In genomic region chr17:79619196-79619595, GRCh38 we compare ENCODE assay signal across 32 cellular contexts. TPM values are rescaled to one million over a fixed set of nuclear protein-coding genes. Genes with fewer than 3 reads are reported as not detected.
DNase-seq lines count a peak whose midpoint lies in the region; ATAC-seq and TF ChIP-seq lines count a peak whose summit lies in the region.
"Had no signal": no experiment of that assay in that cellular context is flagged by ENCODE, and none has a peak within 500 bp of the region (broad histone marks: within the 10 kb centered on the region; RNA-seq: fewer than 3 reads in every experiment).

No MANE protein-coding gene starts in this region.

- H3K27ac ChIP-seq in left ventricle myocardium inferior (replicated peaks) = no peak overlapping the region
- no peak overlapping the region for H3K27ac ChIP-seq in heart right ventricle
- H3K27ac ChIP-seq in cingulate gyrus (ENCODE audit: low read depth, low read length) = peak overlapping the region; percentile 50
- H3K27ac ChIP-seq in neural cell (ENCODE audit: low read length) = peak overlapping the region; percentile 71
- no peak overlapping the region for H3K27ac ChIP-seq in effector memory CD4-positive, alpha-beta T cell (ENCODE audit: insufficient read depth, low read length, poor library complexity, severe bottlenecking)
- H3K27ac ChIP-seq: BLaER1 treated with 17β-estradiol and CSF1 and Interleukin-3, amounts not matched to agents 10 nM and 100 nM; esophagus muscularis mucosa; HL-60; PC-9; thoracic aorta; vagina had no signal

- no peak overlapping the region for H3K27ac Mint-ChIP-seq in activated CD4-positive, alpha-beta memory T cell treated with anti-CD3 and anti-CD28 coated beads, Interleukin-2, amount 10 ng/mL, durations not matched to agents 7 days and 5 days
- H3K27ac Mint-ChIP-seq: activated CD4-positive, alpha-beta T cell treated with anti-CD3 and anti-CD28 coated beads for 36 hours; activated naive CD4-positive, alpha-beta T cell treated with anti-CD3 and anti-CD28 coated beads, Interleukin-2, amount 50 U/mL, for 24 hours had no signal

- H3K4me3 ChIP-seq in left ventricle myocardium inferior (no peak overlapping the region), heart right ventricle (no peak overlapping the region), neural cell (ENCODE audit: low read length) (no peak overlapping the region)
- no peak overlapping the region for H3K4me3 ChIP-seq in effector memory CD4-positive, alpha-beta T cell (ENCODE audit: insufficient read depth, low read depth, low read length, poor library complexity, severe bottlenecking)
- H3K4me3 ChIP-seq: BLaER1 treated with 17β-estradiol and CSF1 and Interleukin-3, amounts not matched to agents 10 nM and 100 nM; esophagus muscularis mucosa; lung; PC-9; thoracic aorta; vagina had no signal

- peaks cover 6% of the 10 kb centered on the region for H3K9me3 Mint-ChIP-seq in activated CD4-positive, alpha-beta memory T cell treated with anti-CD3 and anti-CD28 coated beads, Interleukin-2, amount 10 ng/mL, durations not matched to agents 7 days and 5 days
- H3K9me3 Mint-ChIP-seq: activated naive CD4-positive, alpha-beta T cell treated with anti-CD3 and anti-CD28 coated beads, Interleukin-2, amount 50 U/mL, for 24 hours; activated T-cell treated with anti-CD3 and anti-CD28 coated beads, Interleukin-2, amount 50 U/mL, for 4 hours had no signal

- H3K9me3 ChIP-seq in left ventricle myocardium inferior (replicated peaks) (no peaks in the 10 kb centered on the region), heart right ventricle (no peaks in the 10 kb centered on the region), neural cell (ENCODE audit: low read length) (no peaks in the 10 kb centered on the region)
- no peaks in the 10 kb centered on the region for H3K9me3 ChIP-seq in effector memory CD4-positive, alpha-beta T cell (ENCODE audit: control insufficient read depth, low read length)
- H3K9me3 ChIP-seq: Caco-2, esophagus muscularis mucosa, thoracic aorta, vagina had no signal

- H3K27me3 ChIP-seq in left ventricle myocardium inferior (ENCODE audit: low read depth) = peaks cover 87% of the 10 kb centered on the region
- peaks cover 0 to 84% (median 66%) of the 10 kb centered on the region in 7 donors for H3K27me3 ChIP-seq in heart right ventricle
- no peaks in the 10 kb centered on the region for H3K27me3 ChIP-seq in neural cell (ENCODE audit: insufficient read depth, low read depth, low read length)
- H3K27me3 ChIP-seq in effector memory CD4-positive, alpha-beta T cell (replicated peaks; ENCODE audit: control insufficient read depth, insufficient read depth, low read length, poor library complexity, severe bottlenecking) = no peaks in the 10 kb centered on the region
- H3K27me3 ChIP-seq: vagina had no signal

- TF ChIP-seq RAD21 in neural cell (conservative IDR thresholded peaks at IDR 0.05) = no peak

- H3F3A ChIP-seq in neural cell (ENCODE audit: insufficient read depth, low read length, poor library complexity, severe bottlenecking) = no peaks in the 10 kb centered on the region

- POLR2A ChIA-PET in activated CD4-positive, alpha-beta memory T cell treated with anti-CD3 and anti-CD28 coated beads, Interleukin-2, amount 10 ng/mL, durations not matched to agents 7 days and 5 days (lab: Charles Lee) = no interaction called here

- H3K4me2 ChIP-seq in neural cell (ENCODE audit: low read length) = peak overlapping the region; percentile 46
- H3K4me2 ChIP-seq: BLaER1 treated with 17β-estradiol and CSF1 and Interleukin-3, amounts not matched to agents 10 nM and 100 nM; PC-9 had no signal

- no peaks in the 10 kb centered on the region for H3K9me2 ChIP-seq in neural cell (ENCODE audit: insufficient read depth, low read length)

- TF ChIP-seq CTCF in left ventricle myocardium inferior (IDR thresholded peaks at IDR 0.05; ENCODE audit: borderline replicate concordance) (no peak), heart right ventricle (IDR thresholded peaks at IDR 0.05) (no peak), neural cell (IDR thresholded peaks at IDR 0.05; ENCODE audit: poor library complexity, severe bottlenecking) (no peak)

- H4K20me1 ChIP-seq in neural cell (ENCODE audit: insufficient read depth) = no peaks in the 10 kb centered on the region

- H3K36me3 Mint-ChIP-seq in activated CD4-positive, alpha-beta memory T cell treated with anti-CD3 and anti-CD28 coated beads, Interleukin-2, amount 10 ng/mL, durations not matched to agents 7 days and 5 days (ENCODE audit: low read depth) = no peaks in the 10 kb centered on the region
- H3K36me3 Mint-ChIP-seq: activated naive CD4-positive, alpha-beta T cell treated with anti-CD3 and anti-CD28 coated beads, Interleukin-2, amount 50 U/mL, for 24 hours had no signal

- H3K79me2 ChIP-seq in neural cell (replicated peaks; ENCODE audit: insufficient read depth, low read length) = no peaks in the 10 kb centered on the region

- ATAC-seq in heart right ventricle = no peak
- ATAC-seq: activated CD4-positive, alpha-beta T cell treated with anti-CD3 and anti-CD28 coated beads for 36 hours; activated T-cell treated with anti-CD3 and anti-CD28 coated beads, Interleukin-2, amount 50 U/mL, for 4 hours had no signal

- H3K27me3 Mint-ChIP-seq in activated CD4-positive, alpha-beta memory T cell treated with anti-CD3 and anti-CD28 coated beads, Interleukin-2, amount 10 ng/mL, durations not matched to agents 7 days and 5 days = peaks cover 2% of the 10 kb centered on the region

- H3K36me3 ChIP-seq in left ventricle myocardium inferior (no peaks in the 10 kb centered on the region), heart right ventricle (no peaks in the 10 kb centered on the region), neural cell (ENCODE audit: insufficient read depth, low read length) (no peaks in the 10 kb centered on the region)
- no peaks in the 10 kb centered on the region for H3K36me3 ChIP-seq in effector memory CD4-positive, alpha-beta T cell (ENCODE audit: control insufficient read depth, insufficient read depth, low read length)
- H3K36me3 ChIP-seq: BLaER1 treated with 17β-estradiol and CSF1 and Interleukin-3, amounts not matched to agents 10 nM and 100 nM; esophagus muscularis mucosa; thoracic aorta; vagina had no signal

- 53 to 57% methylated on average over 6 of the region's 6 CpGs for WGBS in heart right ventricle, 2 donors

- H3K4me1 Mint-ChIP-seq in activated CD4-positive, alpha-beta memory T cell treated with anti-CD3 and anti-CD28 coated beads, Interleukin-2, amount 10 ng/mL, durations not matched to agents 7 days and 5 days = no peaks in the 10 kb centered on the region
- H3K4me1 Mint-ChIP-seq: activated CD4-positive, alpha-beta T cell treated with anti-CD3 and anti-CD28 coated beads for 36 hours; activated naive CD4-positive, alpha-beta T cell treated with anti-CD3 and anti-CD28 coated beads, Interleukin-2, amount 50 U/mL, for 24 hours had no signal

- DNase-seq in left ventricle myocardium inferior (peak; percentile 7), heart right ventricle (no peak), 8988T (no peak)
- no peak for DNase-seq in activated CD4-positive, alpha-beta memory T cell treated with anti-CD3 and anti-CD28 coated beads, Interleukin-2, amount 10 ng/mL, durations not matched to agents 7 days and 5 days
- DNase-seq in stimulated activated CD4-positive, alpha-beta T cell treated with anti-CD3 and anti-CD28 coated beads, Interleukin-12 subunit alpha, Interleukin-12 subunit beta, amount 100 ng/mL, for 4 hours = no peak
- no peak for DNase-seq in effector memory CD4-positive, alpha-beta T cell
- DNase-seq: activated CD4-positive, alpha-beta T cell treated with anti-CD3 and anti-CD28 coated beads for 36 hours; activated T-cell treated with anti-CD3 and anti-CD28 coated beads, Interleukin-2, amount 50 U/mL, for 4 hours; DND-41; foreskin melanocyte; GOT3; hippocampal formation; Kasumi-1; MV-4-11; NCI-H524; NK-92 treated with Interleukin-12 subunit alpha and Interleukin-12 subunit beta, amount 100 ng/mL, for 24 hours; PC-9; stimulated activated CD4-positive, alpha-beta T cell treated with anti-CD3 and anti-CD28 coated beads, Interleukin-4, amount 100 ng/mL, for 24 hours; stimulated activated naive CD4-positive, alpha-beta T cell treated with Interleukin-2 at 50 U/mL for 16 hours had no signal

- H3K9ac ChIP-seq in neural cell (ENCODE audit: low read length) = peak overlapping the region; percentile 42
- H3K9ac ChIP-seq: BLaER1 treated with 17β-estradiol and CSF1 and Interleukin-3, amounts not matched to agents 10 nM and 100 nM had no signal

- no peaks in the 10 kb centered on the region for H3K4me1 ChIP-seq in left ventricle myocardium inferior
- H3K4me1 ChIP-seq in heart right ventricle = no peaks in the 10 kb centered on the region
- no peaks in the 10 kb centered on the region for H3K4me1 ChIP-seq in effector memory CD4-positive, alpha-beta T cell (ENCODE audit: control insufficient read depth, insufficient read depth, low read length, poor library complexity, severe bottlenecking)
- H3K4me1 ChIP-seq: BLaER1 treated with 17β-estradiol and CSF1 and Interleukin-3, amounts not matched to agents 10 nM and 100 nM; vagina had no signal

- intact Hi-C loops in left ventricle myocardium inferior (cut with micrococcal nuclease) (no loop called here), heart right ventricle (cut with DNase I) (no loop called here)

- CTCF ChIA-PET in activated CD4-positive, alpha-beta memory T cell treated with anti-CD3 and anti-CD28 coated beads, Interleukin-2, amount 10 ng/mL, durations not matched to agents 7 days and 5 days (lab: Charles Lee) = no interaction called here

- no peak overlapping the region for H3K4me3 Mint-ChIP-seq in activated CD4-positive, alpha-beta memory T cell treated with anti-CD3 and anti-CD28 coated beads, Interleukin-2, amount 10 ng/mL, durations not matched to agents 7 days and 5 days
- H3K4me3 Mint-ChIP-seq: activated CD4-positive, alpha-beta T cell treated with anti-CD3 and anti-CD28 coated beads for 36 hours; activated naive CD4-positive, alpha-beta T cell treated with anti-CD3 and anti-CD28 coated beads, Interleukin-2, amount 50 U/mL, for 24 hours; activated T-cell treated with anti-CD3 and anti-CD28 coated beads, Interleukin-2, amount 50 U/mL, for 4 hours had no signal

- H2AFZ ChIP-seq in neural cell (ENCODE audit: low read depth, low read length) = no peak overlapping the region
- H2AFZ ChIP-seq: PC-9 had no signal

- no peak for TF ChIP-seq EP300 in neural cell (conservative IDR thresholded peaks at IDR 0.05; ENCODE audit: poor library complexity, severe bottlenecking)

TF ChIP-seq in neural cell, 6 proteins besides CTCF, POLR2A, EP300 and RAD21 (continues in another document):
- TF ChIP-seq SMC3 (conservative IDR thresholded peaks at IDR 0.05; ENCODE audit: poor library complexity) = no peak

RNA-seq across cellular contexts. Expression of gene RBFOX3, which starts 8.3 kb away (rescaled TPM):
- total RNA-seq in left ventricle myocardium inferior (not detected), heart right ventricle (not detected)
- polyA plus RNA-seq in heart right ventricle (not detected), neural cell (6.6 and 8.6 TPM in 2 replicates)
- polyA minus RNA-seq in neural cell = 4.1 and 6.4 TPM in 2 replicates
- not detected for total RNA-seq in activated CD4-positive, alpha-beta memory T cell treated with anti-CD3 and anti-CD28 coated beads, Interleukin-2, amount 10 ng/mL, durations not matched to agents 7 days and 5 days
- total RNA-seq: activated T-cell treated with anti-CD3 and anti-CD28 coated beads, Interleukin-2, amount 50 U/mL, for 4 hours; PC-9; renal cortical epithelial cell; T-helper 1 cell treated with Interleukin-12 subunit alpha and Interleukin-12 subunit beta and Interleukin-4 antibody, amounts not matched to agents 30 ng/mL and 1 ng/mL, for 36 hours; thoracic aorta had no signal
- polyA plus RNA-seq: AG04450 had no signal

Comparison
In these comparisons a context has a peak if more than half of its experiments do, and no peak if none do; other contexts are left out.
1. H3K27ac ChIP-seq: peak in cingulate gyrus (single experiment) and neural cell (single experiment); none in left ventricle myocardium inferior (single experiment), heart right ventricle (0 of 10) and effector memory CD4-positive, alpha-beta T cell (single experiment).